17 cellular contexts compared by ENCODE assay signal in genomic region chr1:53049574-53049967, GRCh38. TPM values are rescaled to one million over a fixed set of nuclear protein-coding genes. Genes with fewer than 3 reads are reported as not detected.
"Had no signal": no experiment of that assay in that cellular context is flagged by ENCODE, and none has a peak within 500 bp of the region (broad histone marks: within the 10 kb centered on the region; RNA-seq: fewer than 3 reads in every experiment).

No MANE protein-coding gene starts in this region.

- H3K27ac Mint-ChIP-seq: activated CD8-positive, alpha-beta memory T cell treated with anti-CD3 and anti-CD28 coated beads, Interleukin-2, amount 10 ng/mL, durations not matched to agents 7 days and 5 days; activated T-cell treated with anti-CD3 and anti-CD28 coated beads, Interleukin-2, amount 50 U/mL, for 24 hours; dendritic cell treated with granulocyte-macrophage colony-stimulating factor and Interleukin-4, amounts not matched to agents 40 ng/mL and 50 ng/mL, for 4 days; endodermal cell; stimulated activated naive CD8-positive, alpha-beta T cell treated with anti-CD3 and anti-CD28 coated beads, Interleukin-15, Interleukin-2, amounts not matched to agents 100 ng/mL and 50 ng/mL, for 24 hours had no signal

- H3K27me3 Mint-ChIP-seq: activated CD8-positive, alpha-beta memory T cell treated with anti-CD3 and anti-CD28 coated beads, Interleukin-2, amount 10 ng/mL, durations not matched to agents 7 days and 5 days; activated T-cell treated with anti-CD3 and anti-CD28 coated beads, Interleukin-2, amount 50 U/mL, for 24 hours; dendritic cell treated with granulocyte-macrophage colony-stimulating factor and Interleukin-4, amounts not matched to agents 40 ng/mL and 50 ng/mL, for 4 days; memory B cell; stimulated activated naive CD8-positive, alpha-beta T cell treated with anti-CD3 and anti-CD28 coated beads, Interleukin-15, Interleukin-2, amounts not matched to agents 100 ng/mL and 50 ng/mL, for 24 hours had no signal

- H3K9me3 Mint-ChIP-seq: activated naive CD4-positive, alpha-beta T cell treated with anti-CD3 and anti-CD28 coated beads, Interleukin-2, amount 50 U/mL, for 72 hours; activated T-cell treated with anti-CD3 and anti-CD28 coated beads, Interleukin-2, amount 50 U/mL, for 24 hours; dendritic cell treated with granulocyte-macrophage colony-stimulating factor and Interleukin-4, amounts not matched to agents 40 ng/mL and 50 ng/mL, for 4 days; endodermal cell; memory B cell; stimulated activated naive CD8-positive, alpha-beta T cell treated with anti-CD3 and anti-CD28 coated beads, Interleukin-15, Interleukin-2, amounts not matched to agents 100 ng/mL and 50 ng/mL, for 24 hours had no signal

- FAIRE-seq: pancreas, TTC549 had no signal

- H3K4me3 ChIP-seq: pancreas had no signal

- H3K9me3 ChIP-seq: pancreas had no signal

- H3K4me3 Mint-ChIP-seq: activated CD8-positive, alpha-beta memory T cell treated with anti-CD3 and anti-CD28 coated beads, Interleukin-2, amount 10 ng/mL, durations not matched to agents 7 days and 5 days; activated T-cell treated with anti-CD3 and anti-CD28 coated beads, Interleukin-2, amount 50 U/mL, for 24 hours; dendritic cell treated with granulocyte-macrophage colony-stimulating factor and Interleukin-4, amounts not matched to agents 40 ng/mL and 50 ng/mL, for 4 days; endodermal cell; memory B cell; stimulated activated naive CD8-positive, alpha-beta T cell treated with anti-CD3 and anti-CD28 coated beads, Interleukin-15, Interleukin-2, amounts not matched to agents 100 ng/mL and 50 ng/mL, for 24 hours had no signal

- H3K27me3 ChIP-seq: pancreas had no signal

- H3K4me1 Mint-ChIP-seq: memory B cell had no signal

- H3K27ac ChIP-seq: pancreas had no signal

- ATAC-seq: activated CD8-positive, alpha-beta memory T cell treated with anti-CD3 and anti-CD28 coated beads, Interleukin-2, amount 10 ng/mL, durations not matched to agents 7 days and 5 days; activated naive CD4-positive, alpha-beta T cell treated with anti-CD3 and anti-CD28 coated beads, Interleukin-2, amount 50 U/mL, for 72 hours; left colon had no signal

- DNase-seq: activated CD4-positive, alpha-beta T cell treated with anti-CD3 and anti-CD28 coated beads, Interleukin-2, amount 50 U/mL, for 48 hours; activated CD4-positive, CD25-positive, alpha-beta regulatory T cell treated with anti-CD3 and anti-CD28 coated beads, Interleukin-2, amount 50 U/mL, for 72 hours; activated CD8-positive, alpha-beta memory T cell treated with anti-CD3 and anti-CD28 coated beads, Interleukin-2, amount 10 ng/mL, durations not matched to agents 7 days and 5 days; activated effector memory CD4-positive, alpha-beta T cell treated with Interleukin-2 at 50 U/mL for 16 hours; activated T-cell treated with anti-CD3 and anti-CD28 coated beads, Interleukin-2, amount 50 U/mL, for 24 hours; amniotic stem cell; endodermal cell; left colon; pancreas; stimulated activated CD4-positive, alpha-beta T cell treated with anti-CD3 and anti-CD28 coated beads, Interleukin-15, amount 100 ng/mL, for 24 hours; stimulated activated CD4-positive, alpha-beta T cell treated with anti-CD3 and anti-CD28 coated beads, Interleukin-4, amount 100 ng/mL, for 24 hours; T-helper 2 cell had no signal

RNA-seq across cellular contexts. Expression of gene PODN, which starts 12.4 kb away (rescaled TPM):
- total RNA-seq: activated CD8-positive, alpha-beta memory T cell treated with anti-CD3 and anti-CD28 coated beads, Interleukin-2, amount 10 ng/mL, durations not matched to agents 7 days and 5 days; activated naive CD4-positive, alpha-beta T cell treated with anti-CD3 and anti-CD28 coated beads, Interleukin-2, amount 50 U/mL, for 72 hours had no signal
